In genomic region chr9:114538241-114538640, GRCh38 we compare ENCODE assay signal across 8 cellular contexts. TPM values are rescaled to one million over a fixed set of nuclear protein-coding genes. Genes with fewer than 3 reads are reported as not detected.
DNase-seq lines count a peak whose midpoint lies in the region; ATAC-seq and TF ChIP-seq lines count a peak whose summit lies in the region.
"Had no signal": no experiment of that assay in that cellular context is flagged by ENCODE, and none has a peak within 500 bp of the region (broad histone marks: within the 10 kb centered on the region; RNA-seq: fewer than 3 reads in every experiment).

No MANE protein-coding gene starts in this region.

- H3K4me2 ChIP-seq in KMS-11 (no peak overlapping the region; the same call in 1 of the 2 replicates), neural cell (ENCODE audit: low read length) (no peak overlapping the region)

- CTCF ChIA-PET in activated CD8-positive, alpha-beta T cell treated with anti-CD3 and anti-CD28 coated beads for 36 hours (lab: Charles Lee): interaction anchor here (0.7 to 1.2 kb wide), 7 partner anchors 10 to 476 kb away, joined by 3 to 7 read pairs (median 3); no protein-coding TSS in a partner anchor

- H3K4me3 ChIP-seq in KMS-11 (IDR thresholded peaks at IDR 0.05; ENCODE audit: insufficient read depth, low read depth, low read length) (no peak overlapping the region), neural cell (ENCODE audit: low read length) (no peak overlapping the region), foreskin fibroblast (ENCODE audit: low read depth in 1 of 2, low read length in 2 of 2) (no peak overlapping the region)
- H3K4me3 ChIP-seq: SJSA1 had no signal

- no peaks in the 10 kb centered on the region for H3K79me2 ChIP-seq in KMS-11 (ENCODE audit: insufficient read depth, low read depth)
- no peaks in the 10 kb centered on the region for H3K79me2 ChIP-seq in neural cell (replicated peaks; ENCODE audit: insufficient read depth, low read length)

- ATAC-seq in GM18909 (IDR thresholded peaks at IDR 0.05; ENCODE audit: poor library complexity, unreplicated experiment): peak; percentile 55
- ATAC-seq in activated CD8-positive, alpha-beta T cell treated with anti-CD3 and anti-CD28 coated beads for 36 hours: peak; percentile 94

- no peaks in the 10 kb centered on the region for H3K36me3 Mint-ChIP-seq in activated CD8-positive, alpha-beta T cell treated with anti-CD3 and anti-CD28 coated beads for 36 hours (ENCODE audit: low read depth)

- no peaks in the 10 kb centered on the region for H3F3A ChIP-seq in neural cell (ENCODE audit: insufficient read depth, low read length, poor library complexity, severe bottlenecking)

- TF ChIP-seq RAD21 in neural cell (conservative IDR thresholded peaks at IDR 0.05): peak; percentile 29

- no peak overlapping the region for H3K27ac Mint-ChIP-seq in activated CD8-positive, alpha-beta T cell treated with anti-CD3 and anti-CD28 coated beads for 36 hours

- no peak overlapping the region for H3K4me3 Mint-ChIP-seq in activated CD8-positive, alpha-beta T cell treated with anti-CD3 and anti-CD28 coated beads for 36 hours

- H3K9me2 ChIP-seq in neural cell (ENCODE audit: insufficient read depth, low read length): no peaks in the 10 kb centered on the region

- peaks cover 1% of the 10 kb centered on the region for H3K27me3 Mint-ChIP-seq in activated CD8-positive, alpha-beta T cell treated with anti-CD3 and anti-CD28 coated beads for 36 hours

- H3K27ac ChIP-seq in KMS-11: peak overlapping the region; percentile 78; the same call in 1 of the 2 replicates
- H3K27ac ChIP-seq in neural cell (ENCODE audit: low read length): no peak overlapping the region
- H3K27ac ChIP-seq: SJSA1 had no signal

- H4K20me1 ChIP-seq in KMS-11 (ENCODE audit: insufficient read depth) (no peaks in the 10 kb centered on the region), neural cell (ENCODE audit: insufficient read depth) (no peaks in the 10 kb centered on the region)

- no peaks in the 10 kb centered on the region for H3K27me3 ChIP-seq in KMS-11 (ENCODE audit: insufficient read depth, low read depth)
- H3K27me3 ChIP-seq in neural cell (ENCODE audit: insufficient read depth, low read depth, low read length): no peaks in the 10 kb centered on the region
- H3K27me3 ChIP-seq: SJSA1 had no signal

- H3K9me3 Mint-ChIP-seq in activated CD8-positive, alpha-beta T cell treated with anti-CD3 and anti-CD28 coated beads for 36 hours: no peaks in the 10 kb centered on the region

- peak; percentile 48 for DNase-seq in activated CD8-positive, alpha-beta T cell treated with anti-CD3 and anti-CD28 coated beads for 36 hours
- DNase-seq in activated gamma-delta T cell treated with Interleukin-2 at 50 U/mL for 16 hours: no peak
- no peak for DNase-seq in pons (ENCODE audit: low spot score)
- no peak for DNase-seq in foreskin fibroblast

- intact Hi-C loops in activated CD8-positive, alpha-beta T cell treated with anti-CD3 and anti-CD28 coated beads for 36 hours (cut with micrococcal nuclease): no loop called here

- no peak overlapping the region for H3K9ac ChIP-seq in KMS-11
- no peak overlapping the region for H3K9ac ChIP-seq in neural cell (ENCODE audit: low read length)

- H2AFZ ChIP-seq in KMS-11 (ENCODE audit: low read depth) (no peak overlapping the region), neural cell (ENCODE audit: low read depth, low read length) (no peak overlapping the region)

- POLR2A ChIA-PET in activated CD8-positive, alpha-beta T cell treated with anti-CD3 and anti-CD28 coated beads for 36 hours (lab: Charles Lee): no interaction called here

- H3K36me3 ChIP-seq in KMS-11 (ENCODE audit: insufficient read depth) (no peaks in the 10 kb centered on the region), neural cell (ENCODE audit: insufficient read depth, low read length) (no peaks in the 10 kb centered on the region)
- H3K36me3 ChIP-seq: SJSA1 had no signal

- no peak for TF ChIP-seq EP300 in neural cell (conservative IDR thresholded peaks at IDR 0.05; ENCODE audit: poor library complexity, severe bottlenecking)

- peaks cover 60% of the 10 kb centered on the region for H3K4me1 ChIP-seq in KMS-11 (ENCODE audit: low read depth, poor library complexity, severe bottlenecking)
- H3K4me1 ChIP-seq: SJSA1 had no signal

- H3K9me3 ChIP-seq in neural cell (ENCODE audit: low read length): no peaks in the 10 kb centered on the region
- H3K9me3 ChIP-seq: SJSA1 had no signal

- TF ChIP-seq CTCF in KMS-11 (conservative IDR thresholded peaks at IDR 0.05; ENCODE audit: low read depth, low read length) (no peak), neural cell (IDR thresholded peaks at IDR 0.05; ENCODE audit: poor library complexity, severe bottlenecking) (peak; percentile 34), foreskin fibroblast (IDR thresholded peaks at IDR 0.05; ENCODE audit: low read depth, low read length) (no peak)
- no peak for TF ChIP-seq CTCF in activated CD8-positive, alpha-beta T cell treated with anti-CD3 and anti-CD28 coated beads for 36 hours (IDR thresholded peaks at IDR 0.05)

- no peaks in the 10 kb centered on the region for H3K4me1 Mint-ChIP-seq in activated CD8-positive, alpha-beta T cell treated with anti-CD3 and anti-CD28 coated beads for 36 hours (ENCODE audit: low read depth)

TF ChIP-seq in neural cell, 6 proteins besides CTCF, POLR2A, EP300 and RAD21:
- no peak for TF ChIP-seq POLR2AphosphoS5 (IDR thresholded peaks at IDR 0.05)

RNA-seq across cellular contexts. Expression of gene WHRN, which starts 33.0 kb away (rescaled TPM):
- total RNA-seq in activated CD8-positive, alpha-beta T cell treated with anti-CD3 and anti-CD28 coated beads for 36 hours: 10 to 100 TPM; 12.6 to 14.9 TPM
- 2.5 and 4.6 TPM in 2 replicates for polyA plus RNA-seq in neural cell
- 7.9 and 8.8 TPM in 2 replicates for polyA minus RNA-seq in neural cell

RNA-seq across cellular contexts. Expression of gene ATP6V1G1, which starts 49.3 kb away (rescaled TPM):
- total RNA-seq in activated CD8-positive, alpha-beta T cell treated with anti-CD3 and anti-CD28 coated beads for 36 hours: 10 to 100 TPM; 34.1 to 34.7 TPM
- polyA plus RNA-seq in neural cell: 699 and 802 TPM in 2 replicates
- polyA minus RNA-seq in neural cell: 262 and 287 TPM in 2 replicates
